8 cellular contexts compared by ENCODE assay signal in the genomic region with DNA sequence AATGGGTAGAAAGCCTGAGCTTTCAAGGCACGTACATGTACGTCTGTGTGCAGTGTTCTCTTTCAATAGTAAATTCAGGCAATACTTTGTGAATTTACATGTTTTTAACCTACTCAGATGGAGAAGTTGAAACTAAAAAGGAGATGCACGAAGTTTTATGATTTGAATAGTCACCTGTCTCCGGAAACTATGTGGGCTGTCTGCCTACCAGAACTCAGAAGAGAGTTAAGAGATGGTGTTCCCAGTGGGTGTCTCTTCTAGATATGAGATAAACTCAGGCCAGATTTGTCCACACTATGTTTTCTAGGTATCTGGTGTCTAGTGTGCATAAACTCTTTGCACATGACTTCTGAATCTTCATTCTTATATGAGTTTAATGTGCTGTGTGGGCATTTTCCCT.
DNase-seq lines count a peak whose midpoint lies in the region; ATAC-seq lines count a peak whose summit lies in the region.
"Had no signal": no experiment of that assay in that cellular context is flagged by ENCODE, and none has a peak within 500 bp of the region (broad histone marks: within the 10 kb centered on the region; RNA-seq: fewer than 3 reads in every experiment).

No MANE protein-coding gene starts in this region.

- peaks cover 100% of the 10 kb centered on the region for H3K4me1 ChIP-seq in Karpas-422 (ENCODE audit: low read length)
- peaks cover 14 to 79% of the 10 kb centered on the region in 2 donors for H3K4me1 ChIP-seq in naive thymus-derived CD4-positive, alpha-beta T cell (ENCODE audit: control insufficient read depth in 2 of 2, insufficient read depth in 2 of 2, low read length in 2 of 2)

- peaks cover 26 to 97% (median 93%) of the 10 kb centered on the region in 7 donors for H3K4me1 Mint-ChIP-seq in naive thymus-derived CD4-positive, alpha-beta T cell

- peak overlapping the region; percentile 52 to 97 (median 90) for H3K27ac Mint-ChIP-seq in naive thymus-derived CD4-positive, alpha-beta T cell

- peak overlapping the region; percentile 79 for H3K27ac ChIP-seq in Karpas-422 (ENCODE audit: low read length)
- H3K27ac ChIP-seq in naive thymus-derived CD4-positive, alpha-beta T cell (ENCODE audit: low read depth, low read length) = peak overlapping the region; percentile 66

- DNase-seq in GM19238 (ENCODE audit: insufficient read length, low spot score) (peak; percentile 9), Karpas-422 (peak; percentile 87), middle frontal gyrus (ENCODE audit: extremely low spot score, low spot score) (no peak), HuH-7 (ENCODE audit: low spot score) (no peak)
- DNase-seq in naive thymus-derived CD4-positive, alpha-beta T cell = peak in 4 of 9 donors; percentile 29 to 55 (median 40)
- DNase-seq: NCI-H2029 had no signal

- CTCF ChIA-PET in naive thymus-derived CD4-positive, alpha-beta T cell (lab: Charles Lee) = no interaction called here

- 0 out of 2 replicates have a peak, but pooled peaks cover 8% of the 10 kb centered on the region for H4K20me1 ChIP-seq in Karpas-422 (ENCODE audit: insufficient read depth, low read depth, low read length)

- H3K36me3 ChIP-seq in Karpas-422 (ENCODE audit: insufficient read depth, low read length) = 0 out of 2 replicates have a peak, but pooled peaks cover 5% of the 10 kb centered on the region
- peaks cover 0 to 9% (median 0%) of the 10 kb centered on the region in 3 experiments for H3K36me3 ChIP-seq in naive thymus-derived CD4-positive, alpha-beta T cell (ENCODE audit: control insufficient read depth in 2 of 3, insufficient read depth in 3 of 3, low read length in 3 of 3)

- no peaks in the 10 kb centered on the region for H3K9me3 Mint-ChIP-seq in naive thymus-derived CD4-positive, alpha-beta T cell

- intact Hi-C loops in naive thymus-derived CD4-positive, alpha-beta T cell (cut with micrococcal nuclease) = loop anchor here in 1 of 2 donors (1.0 to 5.0 kb wide), 3 partner anchors 13 to 37 kb away; no protein-coding TSS in a partner anchor

- H3K36me3 Mint-ChIP-seq in naive thymus-derived CD4-positive, alpha-beta T cell = peaks cover 0 to 39% (median 16%) of the 10 kb centered on the region in 5 donors

- peak; percentile 85 for ATAC-seq in HG02623 (IDR thresholded peaks at IDR 0.05; ENCODE audit: unreplicated experiment)
- peak; percentile 69 for ATAC-seq in naive thymus-derived CD4-positive, alpha-beta T cell
- ATAC-seq in HG03097 (IDR thresholded peaks at IDR 0.05; ENCODE audit: low FRiP score, unreplicated experiment) = no peak

- H3K27me3 Mint-ChIP-seq in naive thymus-derived CD4-positive, alpha-beta T cell = peaks cover 0 to 17% (median 0%) of the 10 kb centered on the region in 5 donors

- no peaks in the 10 kb centered on the region for H3K27me3 ChIP-seq in Karpas-422 (ENCODE audit: low read length)
- H3K27me3 ChIP-seq in naive thymus-derived CD4-positive, alpha-beta T cell (ENCODE audit: control insufficient read depth in 2 of 2, insufficient read depth in 2 of 2, low read length in 2 of 2) = no peaks in the 10 kb centered on the region

- peak overlapping the region; percentile 56 for H3K4me2 ChIP-seq in Karpas-422 (ENCODE audit: low read depth, low read length, poor library complexity, severe bottlenecking)

- H3K9me2 ChIP-seq in Karpas-422 (replicated peaks; ENCODE audit: insufficient read depth, low read length) = no peaks in the 10 kb centered on the region

- peak overlapping the region; percentile 37; the same call in 1 of the 2 replicates for H3K9ac ChIP-seq in Karpas-422 (ENCODE audit: low read length)

- peak overlapping the region; percentile 32; the same call in 1 of the 2 replicates for H3K4me3 ChIP-seq in Karpas-422 (ENCODE audit: low read length)
- H3K4me3 ChIP-seq in naive thymus-derived CD4-positive, alpha-beta T cell (ENCODE audit: low read length) = peak overlapping the region; percentile 1

- POLR2A ChIA-PET in naive thymus-derived CD4-positive, alpha-beta T cell (lab: Charles Lee) = interaction anchor here (0.5 to 1.0 kb wide), 5 partner anchors 12 to 117 kb away, joined by 3 to 4 read pairs (median 3); no protein-coding TSS in a partner anchor

- no peak overlapping the region for H2AFZ ChIP-seq in Karpas-422 (ENCODE audit: low read length)

- peaks cover 96% of the 10 kb centered on the region for H3K79me2 ChIP-seq in Karpas-422 (ENCODE audit: low read length)

- H3K9me3 ChIP-seq in Karpas-422 (ENCODE audit: low read length) = no peaks in the 10 kb centered on the region
- no peaks in the 10 kb centered on the region for H3K9me3 ChIP-seq in naive thymus-derived CD4-positive, alpha-beta T cell (ENCODE audit: control insufficient read depth in 2 of 3, low read length in 3 of 3)

- peak overlapping the region; percentile 14 to 84 (median 76) for H3K4me3 Mint-ChIP-seq in naive thymus-derived CD4-positive, alpha-beta T cell

Comparison
In these comparisons a context has a peak if more than half of its experiments do, and no peak if none do; other contexts are left out.
1. DNase-seq: peak in GM19238 (single experiment) and Karpas-422 (single experiment); none in middle frontal gyrus (single experiment) and HuH-7 (single experiment).